ENCODE assay signal across 9 cellular contexts in the genomic region with DNA sequence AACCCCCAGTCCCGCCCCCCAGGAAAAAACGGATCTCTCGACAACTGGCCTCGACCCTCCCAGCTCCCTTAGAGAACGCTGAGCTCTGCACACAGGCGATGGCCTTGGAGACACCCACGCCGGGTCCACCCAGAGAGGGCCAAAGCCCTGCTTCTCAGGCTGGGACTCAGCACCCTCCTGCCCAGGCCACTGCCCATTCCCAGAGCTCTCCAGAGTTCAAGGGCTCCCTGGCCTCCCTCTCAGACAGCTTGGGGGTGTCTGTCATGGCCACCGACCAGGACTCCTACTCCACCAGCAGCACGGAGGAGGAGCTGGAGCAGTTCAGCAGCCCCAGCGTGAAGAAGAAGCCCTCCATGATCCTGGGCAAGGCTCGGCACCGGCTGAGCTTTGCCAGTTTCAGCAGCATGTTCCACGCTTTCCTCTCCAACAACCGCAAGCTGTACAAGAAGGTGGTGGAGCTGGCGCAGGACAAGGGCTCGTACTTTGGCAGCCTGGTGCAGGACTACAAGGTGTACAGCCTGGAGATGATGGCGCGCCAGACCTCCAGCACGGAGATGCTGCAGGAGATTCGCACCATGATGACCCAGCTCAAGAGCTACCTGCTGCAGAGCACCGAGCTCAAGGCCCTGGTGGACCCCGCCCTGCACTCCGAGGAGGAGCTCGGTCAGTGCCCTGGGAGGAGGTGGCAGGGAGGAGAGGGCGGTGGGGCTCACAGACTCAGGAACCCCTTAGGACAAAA.
DNase-seq lines count a peak whose midpoint lies in the region; ATAC-seq and TF ChIP-seq lines count a peak whose summit lies in the region.
"Had no signal": no experiment of that assay in that cellular context is flagged by ENCODE, and none has a peak within 500 bp of the region (broad histone marks: within the 10 kb centered on the region; RNA-seq: fewer than 3 reads in every experiment).

No MANE protein-coding gene starts in this region.

- intact Hi-C loops in psoas muscle (cut with DNase I) (no loop called here), sciatic nerve (cut with DNase I) (no loop called here)

- peak overlapping the region; percentile 66 for H3K27ac ChIP-seq in CD8-positive, alpha-beta memory T cell (ENCODE audit: low read depth, low read length)
- H3K27ac ChIP-seq in psoas muscle: no peak overlapping the region

- H3K9me3 ChIP-seq in CD8-positive, alpha-beta memory T cell (ENCODE audit: low read length): no peaks in the 10 kb centered on the region
- no peaks in the 10 kb centered on the region for H3K9me3 ChIP-seq in T-helper 17 cell (ENCODE audit: control insufficient read depth, low read length, poor library complexity, severe bottlenecking)
- no peaks in the 10 kb centered on the region for H3K9me3 ChIP-seq in psoas muscle

- POLR2A ChIA-PET in CD8-positive, alpha-beta memory T cell (lab: Charles Lee): interaction anchor here (0.5 to 3.4 kb wide), 3 partner anchors 37 to 139 kb away, joined by 4 to 21 read pairs (median 16); a partner anchor contains a TSS

- peaks cover 9 to 47% (median 20%) of the 10 kb centered on the region in 3 donors for H3K36me3 Mint-ChIP-seq in CD8-positive, alpha-beta memory T cell
- peaks cover 13% of the 10 kb centered on the region for H3K36me3 Mint-ChIP-seq in T-helper 17 cell (ENCODE audit: low read depth)
- H3K36me3 Mint-ChIP-seq in effector memory CD8-positive, alpha-beta T cell (ENCODE audit: insufficient read depth): peaks cover 57% of the 10 kb centered on the region

- ATAC-seq in T-helper 17 cell (no peak), psoas muscle (no peak), HG03095 (IDR thresholded peaks at IDR 0.05; ENCODE audit: unreplicated experiment) (no peak), sciatic nerve (no peak)
- no peak for ATAC-seq in effector memory CD8-positive, alpha-beta T cell (replicated peaks)

- peaks cover 0 to 3% of the 10 kb centered on the region in 2 donors for H3K27me3 Mint-ChIP-seq in CD8-positive, alpha-beta memory T cell
- no peaks in the 10 kb centered on the region for H3K27me3 Mint-ChIP-seq in T-helper 17 cell
- H3K27me3 Mint-ChIP-seq in effector memory CD8-positive, alpha-beta T cell: no peaks in the 10 kb centered on the region

- peaks cover 64% of the 10 kb centered on the region for H3K4me1 ChIP-seq in CD8-positive, alpha-beta memory T cell (ENCODE audit: insufficient read depth, low read length)
- no peaks in the 10 kb centered on the region for H3K4me1 ChIP-seq in psoas muscle

- WGBS in psoas muscle, 3 donors: 87 to 88% (median 87%) methylated on average over 23 to 26 of the region's 26 CpGs

- H3K36me3 ChIP-seq in CD8-positive, alpha-beta memory T cell (ENCODE audit: insufficient read depth, low read length): peaks cover 6% of the 10 kb centered on the region
- H3K36me3 ChIP-seq in psoas muscle (ENCODE audit: insufficient read depth in 1 of 2, low read depth in 1 of 2): no peaks in the 10 kb centered on the region

- peaks cover 82 to 97% (median 83%) of the 10 kb centered on the region in 3 donors for H3K4me1 Mint-ChIP-seq in CD8-positive, alpha-beta memory T cell
- peaks cover 62% of the 10 kb centered on the region for H3K4me1 Mint-ChIP-seq in T-helper 17 cell
- peaks cover 75 to 79% of the 10 kb centered on the region in 2 donors for H3K4me1 Mint-ChIP-seq in effector memory CD8-positive, alpha-beta T cell (ENCODE audit: low read depth in 2 of 2)

- peak overlapping the region; percentile 92 to 100 (median 98) for H3K27ac Mint-ChIP-seq in CD8-positive, alpha-beta memory T cell
- peak overlapping the region; percentile 99 for H3K27ac Mint-ChIP-seq in T-helper 17 cell
- peak overlapping the region; percentile 97 to 98 for H3K27ac Mint-ChIP-seq in effector memory CD8-positive, alpha-beta T cell

- DNase-seq in CD8-positive, alpha-beta memory T cell: peak in 2 of 5 donors; percentile 37 to 43
- DNase-seq in T-helper 17 cell: no peak
- no peak for DNase-seq in effector memory CD8-positive, alpha-beta T cell
- no peak for DNase-seq in psoas muscle
- DNase-seq in NCI-H1105 (lab: John Stamatoyannopoulos, UW): no peak
- no peak for DNase-seq in medulla oblongata (ENCODE audit: extremely low spot score)
- no peak for DNase-seq in sciatic nerve (ENCODE audit: low spot score)
- DNase-seq: SW 1271 had no signal

- H3K4me3 ChIP-seq in CD8-positive, alpha-beta memory T cell (ENCODE audit: low read length): peak overlapping the region; percentile 63
- H3K4me3 ChIP-seq in psoas muscle: peak overlapping the region; percentile 48

- TF ChIP-seq CTCF in psoas muscle (IDR thresholded peaks at IDR 0.05): no peak

- CTCF ChIA-PET in CD8-positive, alpha-beta memory T cell (lab: Charles Lee): interaction anchor here (1.0 to 8.1 kb wide), 7 partner anchors 10 to 546 kb away, joined by 3 to 58 read pairs (median 4); a partner anchor contains a TSS

- no peaks in the 10 kb centered on the region for H3K9me3 Mint-ChIP-seq in CD8-positive, alpha-beta memory T cell
- H3K9me3 Mint-ChIP-seq in effector memory CD8-positive, alpha-beta T cell: no peaks in the 10 kb centered on the region

- H3K4me3 Mint-ChIP-seq in CD8-positive, alpha-beta memory T cell: peak overlapping the region; percentile 72 to 95 (median 89)
- H3K4me3 Mint-ChIP-seq in T-helper 17 cell: peak overlapping the region; percentile 96
- peak overlapping the region; percentile 76 to 84 for H3K4me3 Mint-ChIP-seq in effector memory CD8-positive, alpha-beta T cell

- no peaks in the 10 kb centered on the region for H3K27me3 ChIP-seq in CD8-positive, alpha-beta memory T cell (ENCODE audit: insufficient read depth, low read length, poor library complexity, severe bottlenecking)
- no peaks in the 10 kb centered on the region for H3K27me3 ChIP-seq in psoas muscle (ENCODE audit: insufficient read depth in 3 of 3, low read length in 2 of 3)
